14 cellular contexts compared by ENCODE assay signal in the genomic region with DNA sequence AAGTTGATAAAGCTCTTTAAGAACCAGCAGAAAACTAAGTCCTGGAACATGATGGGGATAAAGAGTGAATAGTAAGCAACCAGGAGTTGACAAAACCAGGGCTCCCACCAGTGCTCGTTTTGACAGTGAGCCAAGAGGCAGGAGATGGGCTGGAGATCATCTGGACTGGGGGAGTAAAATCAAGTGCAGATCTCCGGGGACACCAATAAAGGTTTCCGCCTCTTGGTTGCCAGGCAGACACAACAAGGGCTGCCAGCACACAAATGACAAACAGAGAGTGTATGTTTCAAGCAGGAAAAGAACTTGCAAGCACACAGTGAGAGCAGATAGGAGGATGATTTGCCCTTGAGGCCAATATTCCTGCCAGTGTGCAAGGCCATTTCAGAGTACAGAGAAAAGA.
DNase-seq lines count a peak whose midpoint lies in the region; ATAC-seq and TF ChIP-seq lines count a peak whose summit lies in the region.
"Had no signal": no experiment of that assay in that cellular context is flagged by ENCODE, and none has a peak within 500 bp of the region (broad histone marks: within the 10 kb centered on the region; RNA-seq: fewer than 3 reads in every experiment).

No MANE protein-coding gene starts in this region.

- POLR2A ChIA-PET in T-cell (lab: Charles Lee) = no interaction called here

- TF ChIP-seq POLR2A in GM18505 (IDR thresholded peaks at IDR 0.05; ENCODE audit: borderline replicate concordance, extremely low read depth, insufficient read depth, insufficient read length) (no peak), erythroblast (IDR thresholded peaks at IDR 0.05; ENCODE audit: low read length) (no peak)

- H3K27ac Mint-ChIP-seq in brain (peak overlapping the region in 4 of 5 experiments; percentile 3 to 94 (median 57)), mesothelial cell of epicardium (peak overlapping the region; percentile 89), T-cell (no peak overlapping the region)
- H3K27ac Mint-ChIP-seq: activated T-helper 1 cell treated with anti-CD3 and anti-CD28 coated beads, Interleukin-12 subunit alpha, Interleukin-12 subunit beta, Interleukin-2, Interleukin-4 antibody, amounts not matched to agents 30 ng/mL and 10 ng/mL and 1 ng/mL, durations not matched to agents 14 hours and 24 hours and 36 hours; CD4-positive, alpha-beta memory T cell had no signal

- CTCF ChIA-PET in T-cell (lab: Charles Lee) = no interaction called here

- H3K9me3 Mint-ChIP-seq in brain (peaks cover 0 to 2% (median 0%) of the 10 kb centered on the region in 5 experiments), mesothelial cell of epicardium (peaks cover 8% of the 10 kb centered on the region), T-cell (peaks cover 0 to 4% (median 0%) of the 10 kb centered on the region in 3 donors)
- H3K9me3 Mint-ChIP-seq: activated T-helper 1 cell treated with anti-CD3 and anti-CD28 coated beads, Interleukin-12 subunit alpha, Interleukin-12 subunit beta, Interleukin-2, Interleukin-4 antibody, amounts not matched to agents 30 ng/mL and 10 ng/mL and 1 ng/mL, durations not matched to agents 14 hours and 24 hours and 36 hours; CD4-positive, alpha-beta memory T cell had no signal

- H3K27me3 Mint-ChIP-seq in brain (no peaks in the 10 kb centered on the region), mesothelial cell of epicardium (ENCODE audit: low read depth) (no peaks in the 10 kb centered on the region), T-cell (no peaks in the 10 kb centered on the region)
- H3K27me3 Mint-ChIP-seq: CD4-positive, alpha-beta memory T cell had no signal

- H3K4me1 Mint-ChIP-seq in brain = peaks cover 24% of the 10 kb centered on the region
- peaks cover 26% of the 10 kb centered on the region for H3K4me1 Mint-ChIP-seq in mesothelial cell of epicardium
- H3K4me1 Mint-ChIP-seq in T-cell = no peaks in the 10 kb centered on the region
- H3K4me1 Mint-ChIP-seq: CD4-positive, alpha-beta memory T cell had no signal

- DNase-seq in DMS153 treated with DMSO at 0.1 percent for 48 hours (lab: John Stamatoyannopoulos, UW; ENCODE audit: unreplicated experiment) (peak; percentile 63), NCI-H1436 treated with DMSO at 0.1 percent for 48 hours (lab: John Stamatoyannopoulos, UW) (peak; percentile 68), mesothelial cell of epicardium (ENCODE audit: low spot score in 2 of 2, unreplicated experiment in 2 of 2) (no peak), T-cell (no peak), Ammon's horn (ENCODE audit: low spot score) (no peak), erythroblast (lab: John Stamatoyannopoulos, UW) (no peak)
- DNase-seq: activated CD4-positive, alpha-beta T cell treated with anti-CD3 and anti-CD28 coated beads for 4 hours; anterior cingulate cortex; CD4-positive, alpha-beta memory T cell; effector CD8-positive, alpha-beta T cell; nucleus accumbens had no signal

- H3K36me3 Mint-ChIP-seq in brain (no peaks in the 10 kb centered on the region), mesothelial cell of epicardium (no peaks in the 10 kb centered on the region), T-cell (no peaks in the 10 kb centered on the region)
- H3K36me3 Mint-ChIP-seq: CD4-positive, alpha-beta memory T cell had no signal

- TF ChIP-seq CTCF in brain (conservative IDR thresholded peaks at IDR 0.05) (no peak), mesothelial cell of epicardium (IDR thresholded peaks at IDR 0.05; ENCODE audit: unreplicated experiment) (no peak)

- peak overlapping the region in 2 of 5 experiments; percentile 37 to 44 for H3K4me3 Mint-ChIP-seq in brain
- H3K4me3 Mint-ChIP-seq in mesothelial cell of epicardium = no peak overlapping the region
- no peak overlapping the region for H3K4me3 Mint-ChIP-seq in T-cell
- H3K4me3 Mint-ChIP-seq: activated T-helper 1 cell treated with anti-CD3 and anti-CD28 coated beads, Interleukin-12 subunit alpha, Interleukin-12 subunit beta, Interleukin-2, Interleukin-4 antibody, amounts not matched to agents 30 ng/mL and 10 ng/mL and 1 ng/mL, durations not matched to agents 14 hours and 24 hours and 36 hours; CD4-positive, alpha-beta memory T cell had no signal

- ATAC-seq in T-cell (replicated peaks in 1 of 4) (no peak), GM18505 (IDR thresholded peaks at IDR 0.05; ENCODE audit: unreplicated experiment) (no peak)

Comparison
In these comparisons a context has a peak if more than half of its experiments do, and no peak if none do; other contexts are left out.
1. DNase-seq: peak in DMS153 treated with DMSO at 0.1 percent for 48 hours (single experiment) and NCI-H1436 treated with DMSO at 0.1 percent for 48 hours (single experiment); none in mesothelial cell of epicardium (0 of 2), T-cell (0 of 34), Ammon's horn (single experiment) and erythroblast (0 of 2).
2. H3K27ac Mint-ChIP-seq: peak in brain (4 of 5) and mesothelial cell of epicardium (single experiment); none in T-cell (0 of 2).